ENCODE assay signal across 12 cellular contexts in genomic region chr4:182179105-182179504, GRCh38.
DNase-seq lines count a peak whose midpoint lies in the region; ATAC-seq and TF ChIP-seq lines count a peak whose summit lies in the region.
"Had no signal": no experiment of that assay in that cellular context is flagged by ENCODE, and none has a peak within 500 bp of the region (broad histone marks: within the 10 kb centered on the region; RNA-seq: fewer than 3 reads in every experiment).

No MANE protein-coding gene starts in this region.

- peak; percentile 53 for DNase-seq in D341Med (ENCODE audit: low spot score)
- DNase-seq in NCI-H1436 (lab: John Stamatoyannopoulos, UW), result peak; percentile 73
- peak; percentile 8 for DNase-seq in amniotic stem cell (lab: John Stamatoyannopoulos, UW)
- peak; percentile 74 for DNase-seq in islet precursor cell
- no peak for DNase-seq in central memory CD4-positive, alpha-beta T cell
- no peak for DNase-seq in omental fat pad (ENCODE audit: low spot score)
- DNase-seq: activated T-cell treated with anti-CD3 and anti-CD28 coated beads, Interleukin-2, amount 50 U/mL, for 4 hours; DMS79; pancreas; upper lobe of right lung had no signal

- ATAC-seq in omental fat pad (ENCODE audit: low FRiP score), result no peak
- ATAC-seq in GM21423 (IDR thresholded peaks at IDR 0.05; ENCODE audit: unreplicated experiment), result no peak
- ATAC-seq in GM19455 (IDR thresholded peaks at IDR 0.05; ENCODE audit: unreplicated experiment), result no peak
- ATAC-seq: activated T-cell treated with anti-CD3 and anti-CD28 coated beads, Interleukin-2, amount 50 U/mL, for 4 hours; pancreas; upper lobe of right lung had no signal

- TF ChIP-seq CTCF in omental fat pad (IDR thresholded peaks at IDR 0.05), result no peak

Comparison
In these comparisons a context has a peak if more than half of its experiments do, and no peak if none do; other contexts are left out.
1. DNase-seq: peak in D341Med (single experiment), NCI-H1436 (single experiment), amniotic stem cell (single experiment) and islet precursor cell (single experiment); none in central memory CD4-positive, alpha-beta T cell (single experiment) and omental fat pad (single experiment).